Comparison of ENCODE assay signal across 8 cellular contexts in the genomic region with DNA sequence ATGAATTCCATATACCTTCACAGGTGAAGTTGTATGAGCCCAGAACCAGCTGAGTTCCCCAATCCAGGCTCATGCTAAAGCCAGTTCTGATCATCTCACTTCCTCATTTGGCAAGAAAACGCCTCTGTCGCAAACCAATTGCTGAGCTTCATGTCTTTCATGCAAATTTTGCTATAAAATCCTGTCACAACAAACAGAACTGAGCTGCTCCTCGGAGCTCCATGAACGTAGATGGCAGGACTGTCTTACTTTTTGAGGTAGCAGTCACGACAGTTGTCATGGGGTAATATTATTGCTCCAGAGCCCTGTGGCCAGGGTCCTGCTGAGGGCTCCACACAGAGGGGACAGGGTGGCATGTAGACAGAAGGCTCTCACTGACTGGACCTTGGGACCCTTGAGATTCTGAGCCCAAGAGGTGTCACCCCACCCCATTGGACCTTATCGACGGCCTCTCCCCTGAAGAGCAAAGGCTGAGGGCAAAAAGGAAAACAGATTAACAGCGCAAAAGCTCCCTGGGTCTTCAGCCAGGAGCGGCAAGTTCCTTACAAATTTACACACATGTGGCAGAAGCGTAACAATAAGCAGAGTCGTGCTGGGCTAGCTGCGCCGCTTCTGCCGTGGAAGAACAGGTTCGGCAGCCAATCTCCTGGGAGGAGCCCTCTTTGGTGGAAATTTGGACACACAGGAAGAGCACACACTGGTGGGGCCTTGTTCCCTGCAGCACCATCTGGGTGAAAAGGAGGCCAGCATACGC.
DNase-seq lines count a peak whose midpoint lies in the region; ATAC-seq and TF ChIP-seq lines count a peak whose summit lies in the region.

No MANE protein-coding gene starts in this region.

- no peaks in the 10 kb centered on the region for H3K79me2 ChIP-seq in PC-3 (ENCODE audit: low read length)

- no TSS peak for BruUV-seq in PC-3 (replicated peaks; lab: Mats Ljungman, UMichigan)

- peak; percentile 79 for DNase-seq in CD14-positive monocyte (ENCODE audit: low spot score)
- no peak for DNase-seq in heart right ventricle
- DNase-seq in activated CD8-positive, alpha-beta memory T cell treated with anti-CD3 and anti-CD28 coated beads for 24 hours: no peak
- no peak for DNase-seq in PC-3
- DNase-seq in SW 1271 (lab: John Stamatoyannopoulos, UW): no peak
- no peak for DNase-seq in D341Med (ENCODE audit: low spot score)

- H3K36me3 ChIP-seq in heart right ventricle (no peaks in the 10 kb centered on the region), PC-3 (ENCODE audit: low read depth, low read length) (no peaks in the 10 kb centered on the region)

- ATAC-seq in GM21367 (IDR thresholded peaks at IDR 0.05; ENCODE audit: unreplicated experiment) (peak; percentile 93), heart right ventricle (peak in 6 of 8 donors; percentile 23 to 47 (median 30)), PC-3 (no peak)

- CTCF ChIA-PET in PC-3 (lab: Charles Lee): no interaction called here

- H3K4me1 ChIP-seq in heart right ventricle (peaks cover 0 to 13% (median 5%) of the 10 kb centered on the region in 9 donors), PC-3 (ENCODE audit: insufficient read depth, low read length) (peaks cover 38% of the 10 kb centered on the region)

- H3K9me3 ChIP-seq in heart right ventricle (no peaks in the 10 kb centered on the region), PC-3 (ENCODE audit: low read length) (no peaks in the 10 kb centered on the region)

- peaks cover 24% of the 10 kb centered on the region for H3K4me1 Mint-ChIP-seq in CD14-positive monocyte
- H3K4me1 Mint-ChIP-seq in IgD-negative memory B cell: peaks cover 24 to 29% (median 25%) of the 10 kb centered on the region in 3 donors

- intact Hi-C loops in CD14-positive monocyte (cut with micrococcal nuclease) (no loop called here), heart right ventricle (cut with DNase I) (no loop called here), PC-3 (cut with micrococcal nuclease) (loop anchor here (5.0 kb wide), 1 partner anchor 55 kb away; no protein-coding TSS in a partner anchor)

- H3K27ac ChIP-seq in heart right ventricle (peak overlapping the region in 1 of 10 donors; percentile 18), PC-3 (ENCODE audit: low read length) (no peak overlapping the region)

- H3K4me3 ChIP-seq in heart right ventricle (peak overlapping the region in 1 of 10 donors; percentile 3), PC-3 (ENCODE audit: low read length) (no peak overlapping the region)

- H2AFZ ChIP-seq in PC-3 (ENCODE audit: low read length): no peak overlapping the region

- 83 to 90% methylated on average over 16 of the region's 16 CpGs for WGBS in heart right ventricle, 2 donors

- H3F3A ChIP-seq in PC-3 (ENCODE audit: low read length, unreplicated experiment): peaks cover 5% of the 10 kb centered on the region

- no peak overlapping the region for H3K9ac ChIP-seq in PC-3 (ENCODE audit: low read length)

- H3K27ac Mint-ChIP-seq in CD14-positive monocyte (peak overlapping the region in 6 of 7 donors; percentile 61 to 88 (median 85)), IgD-negative memory B cell (peak overlapping the region; percentile 39 to 86 (median 53))

- POLR2A ChIA-PET in PC-3 (lab: Charles Lee; ENCODE audit: unreplicated experiment): no interaction called here

- no peaks in the 10 kb centered on the region for H3K9me2 ChIP-seq in PC-3 (replicated peaks; ENCODE audit: low read length)

- no peaks in the 10 kb centered on the region for H3K36me3 Mint-ChIP-seq in CD14-positive monocyte
- peaks cover 2% of the 10 kb centered on the region for H3K36me3 Mint-ChIP-seq in IgD-negative memory B cell

- no peaks in the 10 kb centered on the region for H4K20me1 ChIP-seq in PC-3 (ENCODE audit: low read length)

- H3K27me3 Mint-ChIP-seq in CD14-positive monocyte (ENCODE audit: low read depth in 3 of 3) (peaks cover 4 to 6% (median 4%) of the 10 kb centered on the region in 3 donors), IgD-negative memory B cell (no peaks in the 10 kb centered on the region)

- peak overlapping the region; percentile 75 to 95 for H3K4me3 Mint-ChIP-seq in CD14-positive monocyte
- peak overlapping the region in 3 of 4 donors; percentile 44 to 90 (median 89) for H3K4me3 Mint-ChIP-seq in IgD-negative memory B cell

- TF ChIP-seq CTCF in CD14-positive monocyte (IDR thresholded peaks at IDR 0.05): no peak
- no peak for TF ChIP-seq CTCF in heart right ventricle (IDR thresholded peaks at IDR 0.05)
- TF ChIP-seq CTCF in PC-3 (conservative IDR thresholded peaks at IDR 0.05; ENCODE audit: low read depth, low read length): no peak

- no peaks in the 10 kb centered on the region for H3K27me3 ChIP-seq in heart right ventricle
- H3K27me3 ChIP-seq in PC-3 (ENCODE audit: low read length): no peaks in the 10 kb centered on the region

- H3K4me2 ChIP-seq in PC-3 (ENCODE audit: low read length): no peak overlapping the region

- peaks cover 0 to 4% (median 0%) of the 10 kb centered on the region in 7 donors for H3K9me3 Mint-ChIP-seq in CD14-positive monocyte
- H3K9me3 Mint-ChIP-seq in IgD-negative memory B cell: peaks cover 0 to 2% (median 0%) of the 10 kb centered on the region in 3 donors
